ENCODE assay signal across 10 cellular contexts in genomic region chr12:45269407-45269741, GRCh38. TPM values are rescaled to one million over a fixed set of nuclear protein-coding genes. Genes with fewer than 3 reads are reported as not detected.
DNase-seq lines count a peak whose midpoint lies in the region; ATAC-seq and TF ChIP-seq lines count a peak whose summit lies in the region.
"Had no signal": no experiment of that assay in that cellular context is flagged by ENCODE, and none has a peak within 500 bp of the region (broad histone marks: within the 10 kb centered on the region; RNA-seq: fewer than 3 reads in every experiment).

No MANE protein-coding gene starts in this region.

- peak overlapping the region; percentile 60 for H3K27ac ChIP-seq in GM23248
- peak overlapping the region; percentile 39 for H3K27ac ChIP-seq in skeletal muscle tissue (ENCODE audit: low read depth, low read length)

- H3K79me2 ChIP-seq in GM23248 (ENCODE audit: insufficient read depth) = peaks cover 84% of the 10 kb centered on the region

- in situ Hi-C loops in GM23248 (cut with MboI) = no loop called here

- H3K9me3 ChIP-seq in GM23248 (ENCODE audit: low read depth) (no peaks in the 10 kb centered on the region), adipocyte (ENCODE audit: control insufficient read depth, low read length) (no peaks in the 10 kb centered on the region), skeletal muscle tissue (ENCODE audit: control insufficient read depth in 3 of 3, low read length in 3 of 3) (no peaks in the 10 kb centered on the region), mucosa of descending colon (no peaks in the 10 kb centered on the region)

- DNase-seq in GM23248 (no peak), adipocyte (ENCODE audit: low read depth) (peak; percentile 66), left lobe of liver (ENCODE audit: low spot score) (no peak), mucosa of descending colon (no peak), MV-4-11 (lab: John Stamatoyannopoulos, UW) (no peak)
- DNase-seq in stimulated activated CD4-positive, alpha-beta T cell treated with anti-CD3 and anti-CD28 coated beads, Interleukin-2, amount 100 ng/mL, for 48 hours = no peak
- DNase-seq: activated CD4-positive, alpha-beta memory T cell treated with anti-CD3 and anti-CD28 coated beads for 36 hours; activated effector memory CD4-positive, alpha-beta T cell treated with Interleukin-2 at 50 U/mL for 16 hours had no signal

- 0 out of 2 replicates have a peak overlapping the region, but pooled peaks have one; percentile 41 for H3K9ac ChIP-seq in GM23248
- peak overlapping the region; percentile 3 for H3K9ac ChIP-seq in adipocyte (ENCODE audit: low read length)
- H3K9ac ChIP-seq in skeletal muscle tissue (ENCODE audit: low read depth in 1 of 3, low read length in 3 of 3) = no peak overlapping the region

- ATAC-seq in left lobe of liver (peak; percentile 49), mucosa of descending colon (no peak), GM18502 (IDR thresholded peaks at IDR 0.05; ENCODE audit: poor library complexity, unreplicated experiment) (no peak)

- H3F3A ChIP-seq in GM23248 (ENCODE audit: insufficient read depth) = peaks cover 32% of the 10 kb centered on the region

- no peak overlapping the region for H2AFZ ChIP-seq in GM23248

- H3K9me2 ChIP-seq in GM23248 (ENCODE audit: insufficient read depth) = no peaks in the 10 kb centered on the region

- WGBS in GM23248 (ENCODE audit: low coverage in 1 of 2, low lambda C conversion rate in 2 of 2, missing lambda C conversion rate in 2 of 2), 2 experiments = 31 to 37% methylated on average over 2 of the region's 2 CpGs

- intact Hi-C loops in mucosa of descending colon (cut with DNase I, micrococcal nuclease) = no loop called here

- peak overlapping the region; percentile 42 for H3K4me2 ChIP-seq in GM23248 (ENCODE audit: unreplicated experiment)

- H3K4me1 ChIP-seq in GM23248 (ENCODE audit: insufficient read depth) = peaks cover 34% of the 10 kb centered on the region
- peaks cover 48% of the 10 kb centered on the region for H3K4me1 ChIP-seq in adipocyte (ENCODE audit: control insufficient read depth, insufficient read depth, low read length)
- H3K4me1 ChIP-seq in skeletal muscle tissue (ENCODE audit: control insufficient read depth in 3 of 3, insufficient read depth in 3 of 3, low read length in 3 of 3) = peaks cover 21 to 33% (median 33%) of the 10 kb centered on the region in 3 donors
- H3K4me1 ChIP-seq in mucosa of descending colon (ENCODE audit: low read depth) = no peaks in the 10 kb centered on the region

- TF ChIP-seq CTCF in mucosa of descending colon (IDR thresholded peaks at IDR 0.05) = no peak

- H4K20me1 ChIP-seq in GM23248 (ENCODE audit: insufficient read depth) = no peaks in the 10 kb centered on the region

- no peaks in the 10 kb centered on the region for H3K27me3 ChIP-seq in GM23248 (replicated peaks; ENCODE audit: insufficient read depth)
- H3K27me3 ChIP-seq in adipocyte (replicated peaks; ENCODE audit: control insufficient read depth, insufficient read depth, low read length) = no peaks in the 10 kb centered on the region
- H3K27me3 ChIP-seq in skeletal muscle tissue (ENCODE audit: control insufficient read depth in 3 of 3, insufficient read depth in 3 of 3, low read length in 3 of 3) = no peaks in the 10 kb centered on the region

- H3K4me3 ChIP-seq in GM23248 (peak overlapping the region; percentile 23; the same call in 1 of the 2 replicates), adipocyte (ENCODE audit: low read length) (no peak overlapping the region), skeletal muscle tissue (ENCODE audit: low read length in 3 of 3) (no peak overlapping the region), mucosa of descending colon (no peak overlapping the region)

- H3K36me3 ChIP-seq in GM23248 (ENCODE audit: low read depth) (no peaks in the 10 kb centered on the region), adipocyte (ENCODE audit: control insufficient read depth, insufficient read depth, low read length, severe bottlenecking) (no peaks in the 10 kb centered on the region), skeletal muscle tissue (ENCODE audit: control insufficient read depth in 3 of 3, insufficient read depth in 3 of 3, low read length in 3 of 3) (peaks cover 0 to 2% (median 0%) of the 10 kb centered on the region in 3 donors), mucosa of descending colon (ENCODE audit: low read depth) (no peaks in the 10 kb centered on the region)

RNA-seq across cellular contexts. Expression of gene ANO6, which starts 53.5 kb away (rescaled TPM):
- total RNA-seq in GM23248 (2014; rRNA removed; shearing (Covaris generic)) = 65.4 and 75.4 TPM in 2 replicates
- 48.4 and 50.1 TPM in 2 replicates for polyA plus RNA-seq in GM23248 (2016; fragmentation: Nextera tagmentation; extraction: Ambion mirVana)
- 49.5 TPM for total RNA-seq in left lobe of liver
- total RNA-seq in skeletal muscle tissue = 50.6 TPM
- 10 to 100 TPM in 2 of 3 donors, 1 to 10 TPM in 1; 7.8 to 65.8 (median 15.2) TPM for total RNA-seq in mucosa of descending colon

Comparison
In these comparisons a context has a peak if more than half of its experiments do, and no peak if none do; other contexts are left out.
1. H3K9ac ChIP-seq: peak in GM23248 (single experiment) and adipocyte (single experiment); none in skeletal muscle tissue (0 of 3).